9 cellular contexts compared by ENCODE assay signal in the genomic region with DNA sequence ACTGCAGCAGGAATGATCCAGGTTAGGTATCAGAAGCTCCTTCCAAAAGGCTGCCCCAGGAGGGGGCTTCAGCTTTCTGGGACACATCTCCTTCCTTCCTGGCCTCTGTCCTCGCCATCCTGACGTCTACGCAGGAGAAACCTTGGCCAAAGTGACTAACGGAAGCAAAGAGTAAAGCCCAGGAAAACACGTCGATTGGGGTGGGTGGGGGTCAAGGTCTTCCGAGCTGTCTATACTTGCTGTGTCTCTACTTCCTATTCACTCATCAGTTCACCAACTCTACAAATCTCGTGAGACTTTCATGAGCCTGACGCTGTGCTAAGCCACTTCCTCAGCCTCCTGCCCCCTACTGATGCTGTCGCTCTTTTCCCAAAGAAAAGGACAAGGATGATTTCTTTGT.
DNase-seq lines count a peak whose midpoint lies in the region; ATAC-seq and TF ChIP-seq lines count a peak whose summit lies in the region.
"Had no signal": no experiment of that assay in that cellular context is flagged by ENCODE, and none has a peak within 500 bp of the region (broad histone marks: within the 10 kb centered on the region; RNA-seq: fewer than 3 reads in every experiment).

No MANE protein-coding gene starts in this region.

- peak overlapping the region; percentile 67 for H3K4me3 Mint-ChIP-seq in activated T-helper 17 cell treated with anti-CD3 and anti-CD28 coated beads, Interleukin-2, amount 50 U/mL, for 72 hours

- H3K4me1 ChIP-seq in DOHH2 (ENCODE audit: control insufficient read depth, low read length) (no peaks in the 10 kb centered on the region), mucosa of descending colon (ENCODE audit: low read depth) (no peaks in the 10 kb centered on the region), HAP-1 (no peaks in the 10 kb centered on the region)

- H3K9me2 ChIP-seq in DOHH2 (replicated peaks; ENCODE audit: control insufficient read depth, low read length), result no peaks in the 10 kb centered on the region

- DNase-seq in mucosa of descending colon (no peak), GF-D8 (lab: John Stamatoyannopoulos, UW) (no peak), hepatic stellate cell (ENCODE audit: low spot score) (no peak), HAP-1 (ENCODE audit: low spot score in 2 of 2) (no peak)
- DNase-seq: left cardiac atrium had no signal

- H3K27me3 Mint-ChIP-seq in activated T-helper 17 cell treated with anti-CD3 and anti-CD28 coated beads, Interleukin-2, amount 50 U/mL, for 72 hours, result no peaks in the 10 kb centered on the region

- no peaks in the 10 kb centered on the region for H3F3A ChIP-seq in DOHH2 (ENCODE audit: control insufficient read depth, insufficient read depth)

- intact Hi-C loops in mucosa of descending colon (cut with DNase I, micrococcal nuclease), result loop anchor here in 1 of 2 donors (10.0 kb wide), 1 partner anchor 85 kb away; no protein-coding TSS in a partner anchor

- H3K36me3 Mint-ChIP-seq in activated T-helper 17 cell treated with anti-CD3 and anti-CD28 coated beads, Interleukin-2, amount 50 U/mL, for 72 hours (ENCODE audit: low read depth), result no peaks in the 10 kb centered on the region

- peaks cover 7% of the 10 kb centered on the region for H3K4me1 Mint-ChIP-seq in activated T-helper 17 cell treated with anti-CD3 and anti-CD28 coated beads, Interleukin-2, amount 50 U/mL, for 72 hours

- H3K36me3 ChIP-seq in DOHH2 (ENCODE audit: control insufficient read depth, low read length), result no peaks in the 10 kb centered on the region
- H3K36me3 ChIP-seq in mucosa of descending colon (ENCODE audit: low read depth), result no peaks in the 10 kb centered on the region
- no peaks in the 10 kb centered on the region for H3K36me3 ChIP-seq in HAP-1 (replicated peaks)

- in situ Hi-C loops in HAP-1 (cut with MboI; ENCODE audit: low sequenced_read_pairs), result loop anchor here (5.0 kb wide), 2 partner anchors 97 to 277 kb away; partner anchors contain the start of gene RUFY4

- TF ChIP-seq CTCF in DOHH2 (IDR thresholded peaks at IDR 0.05; ENCODE audit: low read depth, low read length, poor library complexity, severe bottlenecking) (peak; percentile 7), mucosa of descending colon (IDR thresholded peaks at IDR 0.05) (no peak)

- H3K9me3 Mint-ChIP-seq in activated T-helper 17 cell treated with anti-CD3 and anti-CD28 coated beads, Interleukin-2, amount 50 U/mL, for 72 hours, result no peaks in the 10 kb centered on the region

- H4K20me1 ChIP-seq in DOHH2 (ENCODE audit: control insufficient read depth, insufficient read depth, low read depth, low read length), result no peaks in the 10 kb centered on the region

- ATAC-seq in HG03175 (IDR thresholded peaks at IDR 0.05; ENCODE audit: unreplicated experiment), result peak; percentile 58
- peak; percentile 77 for ATAC-seq in activated T-helper 17 cell treated with anti-CD3 and anti-CD28 coated beads, Interleukin-2, amount 50 U/mL, for 72 hours (replicated peaks)
- peak; percentile 36 for ATAC-seq in mucosa of descending colon
- no peak for ATAC-seq in HG02840 (IDR thresholded peaks at IDR 0.05; ENCODE audit: low FRiP score, unreplicated experiment)

- no peaks in the 10 kb centered on the region for H3K79me2 ChIP-seq in DOHH2 (ENCODE audit: control insufficient read depth, low read length)

- no peak overlapping the region for H3K4me2 ChIP-seq in DOHH2 (ENCODE audit: low read length)

- H3K27ac Mint-ChIP-seq in activated T-helper 17 cell treated with anti-CD3 and anti-CD28 coated beads, Interleukin-2, amount 50 U/mL, for 72 hours, result peak overlapping the region; percentile 83

- H3K27ac ChIP-seq in DOHH2 (ENCODE audit: low read depth, low read length), result no peak overlapping the region

- H3K27me3 ChIP-seq in DOHH2 (ENCODE audit: control insufficient read depth, low read length), result no peaks in the 10 kb centered on the region
- no peaks in the 10 kb centered on the region for H3K27me3 ChIP-seq in HAP-1 (ENCODE audit: low read depth)

- H3K4me3 ChIP-seq in DOHH2 (ENCODE audit: low read length), result no peak overlapping the region
- no peak overlapping the region for H3K4me3 ChIP-seq in mucosa of descending colon
- no peak overlapping the region for H3K4me3 ChIP-seq in HAP-1

- H3K9me3 ChIP-seq in DOHH2 (ENCODE audit: control insufficient read depth, insufficient read depth, low read length) (no peaks in the 10 kb centered on the region), mucosa of descending colon (no peaks in the 10 kb centered on the region), HAP-1 (no peaks in the 10 kb centered on the region)
